Comparison of ENCODE assay signal across 8 cellular contexts in the genomic region with DNA sequence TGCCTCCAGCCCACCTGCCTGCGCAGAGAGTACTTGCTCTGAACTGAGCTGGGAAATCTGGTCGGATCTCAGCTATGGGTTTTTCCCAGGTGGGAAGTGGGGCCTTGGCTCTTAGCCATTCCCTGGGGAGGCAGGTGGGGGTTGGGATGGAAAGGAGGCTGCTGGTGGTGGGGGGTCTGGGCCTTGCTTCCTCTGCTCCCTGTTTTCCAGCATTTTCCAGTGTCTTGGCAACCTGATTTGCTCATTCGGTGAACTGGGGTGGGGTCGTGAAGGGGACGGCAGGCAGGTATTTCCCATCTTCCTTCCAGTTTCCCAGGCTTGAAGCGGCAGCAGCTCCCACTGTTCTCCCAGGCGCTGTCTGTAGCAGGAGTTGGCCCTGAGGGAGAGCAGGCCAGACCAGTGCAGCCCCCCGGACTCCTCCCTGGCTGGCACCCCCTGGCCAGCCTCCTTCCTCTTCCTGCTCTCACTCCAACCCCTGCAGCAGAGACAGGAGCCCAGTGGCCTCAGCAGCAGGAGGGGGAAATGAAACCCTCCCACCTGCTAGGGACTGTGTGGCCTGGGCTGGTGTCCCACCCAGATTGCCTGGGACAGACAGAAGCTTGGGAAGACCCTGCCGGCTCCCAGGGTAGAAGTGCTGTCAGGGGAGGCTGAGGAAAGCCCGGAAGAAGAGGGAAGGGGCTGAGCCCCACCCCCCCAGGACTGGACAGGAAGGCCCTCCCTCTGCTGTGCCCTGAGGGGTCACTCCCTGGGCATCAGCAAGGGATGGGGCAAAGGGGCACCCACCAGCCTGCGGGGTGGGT. TPM values are rescaled to one million over a fixed set of nuclear protein-coding genes. Genes with fewer than 3 reads are reported as not detected.
DNase-seq lines count a peak whose midpoint lies in the region; ATAC-seq and TF ChIP-seq lines count a peak whose summit lies in the region.

No MANE protein-coding gene starts in this region.

- no peak for TF ChIP-seq CTCF in nephron progenitor cell (IDR thresholded peaks at IDR 0.05)

- no peak for ATAC-seq in central memory CD8-positive, alpha-beta T cell (replicated peaks; ENCODE audit: extremely low read depth, poor library complexity, severe bottlenecking)
- ATAC-seq in GM18505 (IDR thresholded peaks at IDR 0.05; ENCODE audit: unreplicated experiment), result no peak
- no peak for ATAC-seq in GM18858 (IDR thresholded peaks at IDR 0.05; ENCODE audit: unreplicated experiment)

- peak overlapping the region; percentile 52 to 99 (median 97); a peak in 21 of 22 replicates for H3K9ac ChIP-seq in BLaER1 treated with 17β-estradiol and CSF1 and Interleukin-3, amounts not matched to agents 10 nM and 100 nM
- no peak overlapping the region for H3K9ac ChIP-seq in HUES64 (ENCODE audit: low read depth, low read length)

- peaks cover 91% of the 10 kb centered on the region for H3K4me1 Mint-ChIP-seq in central memory CD8-positive, alpha-beta T cell
- peaks cover 77% of the 10 kb centered on the region for H3K4me1 Mint-ChIP-seq in nephron progenitor cell

- H3K4me1 ChIP-seq in BLaER1 treated with 17β-estradiol and CSF1 and Interleukin-3, amounts not matched to agents 10 nM and 100 nM, result peaks cover 73 to 90% (median 83%) of the 10 kb centered on the region in 10 experiments
- peaks cover 36% of the 10 kb centered on the region for H3K4me1 ChIP-seq in HUES64 (ENCODE audit: insufficient read depth, low read length)

- 86% methylated on average over 11 of the region's 11 CpGs for WGBS in HUES64

- H3K4me3 Mint-ChIP-seq in central memory CD8-positive, alpha-beta T cell, result peak overlapping the region; percentile 97
- H3K4me3 Mint-ChIP-seq in nephron progenitor cell, result no peak overlapping the region

- H3K27ac ChIP-seq in BLaER1 treated with 17β-estradiol and CSF1 and Interleukin-3, amounts not matched to agents 10 nM and 100 nM, result peak overlapping the region in 10 of 11 experiments; percentile 40 to 98 (median 60); a peak in 20 of 22 replicates
- H3K27ac ChIP-seq in HUES64 (ENCODE audit: low read depth, low read length), result peak overlapping the region; percentile 37

- H3K27me3 Mint-ChIP-seq in central memory CD8-positive, alpha-beta T cell, result no peaks in the 10 kb centered on the region
- H3K27me3 Mint-ChIP-seq in nephron progenitor cell (ENCODE audit: low read depth, poor library complexity), result peaks cover 3% of the 10 kb centered on the region

- DNase-seq in central memory CD8-positive, alpha-beta T cell (ENCODE audit: low spot score in 2 of 2), result no peak
- DNase-seq in nephron progenitor cell, result no peak
- no peak for DNase-seq in NK-92 (lab: John Stamatoyannopoulos, UW; ENCODE audit: unreplicated experiment)
- no peak for DNase-seq in NCI-H146 (lab: John Stamatoyannopoulos, UW)

- H3K27ac Mint-ChIP-seq in central memory CD8-positive, alpha-beta T cell (ENCODE audit: low read depth), result peak overlapping the region; percentile 88
- peak overlapping the region; percentile 42 for H3K27ac Mint-ChIP-seq in nephron progenitor cell

- no peaks in the 10 kb centered on the region for H3K9me3 ChIP-seq in BLaER1 treated with 17β-estradiol and CSF1 and Interleukin-3, amounts not matched to agents 10 nM and 100 nM (replicated peaks in 1 of 11)
- no peaks in the 10 kb centered on the region for H3K9me3 ChIP-seq in HUES64 (ENCODE audit: insufficient read depth, low read depth, low read length)

- H3K36me3 Mint-ChIP-seq in central memory CD8-positive, alpha-beta T cell (ENCODE audit: insufficient read depth), result peaks cover 46% of the 10 kb centered on the region
- peaks cover 30% of the 10 kb centered on the region for H3K36me3 Mint-ChIP-seq in nephron progenitor cell (ENCODE audit: low read depth)

- H3K36me3 ChIP-seq in BLaER1 treated with 17β-estradiol and CSF1 and Interleukin-3, amounts not matched to agents 10 nM and 100 nM, result peaks cover 37 to 80% (median 65%) of the 10 kb centered on the region in 11 experiments
- H3K36me3 ChIP-seq in HUES64 (ENCODE audit: insufficient read depth, low read length), result peaks cover 22% of the 10 kb centered on the region

- TF ChIP-seq POLR2A in GM18505 (IDR thresholded peaks at IDR 0.05; ENCODE audit: borderline replicate concordance, extremely low read depth, insufficient read depth, insufficient read length), result no peak

- H4K20me1 ChIP-seq in BLaER1 treated with 17β-estradiol and CSF1 and Interleukin-3, amounts not matched to agents 10 nM and 100 nM, result peaks cover 94 to 100% (median 95%) of the 10 kb centered on the region in 11 experiments

- peak overlapping the region; percentile 43 to 100 (median 96); a peak in 19 of 20 replicates for H3K4me3 ChIP-seq in BLaER1 treated with 17β-estradiol and CSF1 and Interleukin-3, amounts not matched to agents 10 nM and 100 nM
- H3K4me3 ChIP-seq in HUES64 (ENCODE audit: low read length), result no peak overlapping the region

- no peaks in the 10 kb centered on the region for H3K9me3 Mint-ChIP-seq in central memory CD8-positive, alpha-beta T cell
- no peaks in the 10 kb centered on the region for H3K9me3 Mint-ChIP-seq in nephron progenitor cell

- no peaks in the 10 kb centered on the region for H3K27me3 ChIP-seq in BLaER1 treated with 17β-estradiol and CSF1 and Interleukin-3, amounts not matched to agents 10 nM and 100 nM
- no peaks in the 10 kb centered on the region for H3K27me3 ChIP-seq in HUES64 (ENCODE audit: insufficient read depth, low read length)

- peak overlapping the region; percentile 97 to 100 (median 99) for H3K4me2 ChIP-seq in BLaER1 treated with 17β-estradiol and CSF1 and Interleukin-3, amounts not matched to agents 10 nM and 100 nM

RNA-seq across cellular contexts. Expression of a gene that starts 6.6 kb away (rescaled TPM):
- 25.3 TPM for polyA plus RNA-seq in HUES64 (2013, experiment 1 of 2)
- polyA plus RNA-seq in HUES64 (2013, experiment 2 of 2), result 23.8 TPM
